9 cellular contexts compared by ENCODE assay signal in genomic region chrX:141258080-141258479, GRCh38. TPM values are rescaled to one million over a fixed set of nuclear protein-coding genes. Genes with fewer than 3 reads are reported as not detected.
"Had no signal": no experiment of that assay in that cellular context is flagged by ENCODE, and none has a peak within 500 bp of the region (broad histone marks: within the 10 kb centered on the region; RNA-seq: fewer than 3 reads in every experiment).

No MANE protein-coding gene starts in this region.

- H3K4me3 ChIP-seq: GM23248 had no signal

- DNase-seq: GM23248, GOT3, H9, HCEC 1CT, KBM-7 had no signal

- FAIRE-seq: H54, HTR-8/SVneo had no signal

- H2AFZ ChIP-seq: GM23248 had no signal

- H3K27ac ChIP-seq: GM23248, KMS-11 had no signal

- H3K9ac ChIP-seq: GM23248, KMS-11 had no signal

- H3K4me2 ChIP-seq: KMS-11 had no signal

RNA-seq across cellular contexts. Expression of gene SPANXC, which starts 15.8 kb away (rescaled TPM):
- total RNA-seq: GM23248, H9, HT-29 had no signal
- polyA plus RNA-seq: GM23248 had no signal
